ENCODE assay signal across 3 cellular contexts in the genomic region with DNA sequence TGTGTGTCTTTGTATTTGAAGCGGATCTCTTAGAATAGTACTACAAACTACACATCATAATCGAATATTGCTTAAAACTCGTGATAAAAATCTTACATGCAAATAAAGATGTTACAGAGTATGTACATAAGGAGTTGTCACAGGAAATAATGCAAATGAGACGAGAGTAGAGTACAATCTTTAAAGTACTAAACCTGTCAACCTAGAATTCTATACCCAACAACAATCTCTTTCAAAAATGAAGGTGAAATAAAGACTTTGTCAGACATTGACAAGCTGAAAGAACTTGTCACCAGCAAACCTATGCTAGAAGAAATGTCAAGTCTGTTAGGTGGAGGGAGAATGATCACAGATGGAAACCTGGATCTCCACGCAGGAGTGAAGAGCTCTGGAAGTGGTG.
"Had no signal": no experiment of that assay in that cellular context is flagged by ENCODE, and none has a peak within 500 bp of the region (broad histone marks: within the 10 kb centered on the region; RNA-seq: fewer than 3 reads in every experiment).

No MANE protein-coding gene starts in this region.

- H3K4me3 ChIP-seq: GM12878 had no signal

- ATAC-seq: GM12878 had no signal

- DNase-seq: GDM1, GF-D8 had no signal
